ENCODE assay signal across 20 cellular contexts in the genomic region with DNA sequence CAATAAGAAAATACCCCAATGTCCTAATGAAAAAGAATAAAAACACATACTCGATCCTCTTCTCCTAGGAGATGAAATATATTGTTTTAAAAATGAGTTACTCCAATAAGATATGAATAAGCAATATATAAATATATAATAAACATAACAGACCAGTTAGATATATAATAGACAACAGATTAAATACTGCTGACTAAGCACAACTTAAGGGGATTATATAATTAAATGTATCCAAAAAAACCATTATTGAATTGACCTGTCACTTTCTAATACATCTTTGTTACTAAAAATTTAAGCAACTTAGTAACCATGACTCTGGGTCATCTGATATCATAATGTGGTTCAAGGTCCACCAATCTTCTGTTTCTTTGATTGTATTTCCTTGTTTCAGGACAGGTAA.
"Had no signal": no experiment of that assay in that cellular context is flagged by ENCODE, and none has a peak within 500 bp of the region (broad histone marks: within the 10 kb centered on the region; RNA-seq: fewer than 3 reads in every experiment).

No MANE protein-coding gene starts in this region.

- FAIRE-seq: HTR-8/SVneo, RCC 7860 had no signal

- DNase-seq: Kasumi-1, MM.1S, NCI-H1092 treated with DMSO at 0.1 percent for 48 hours, NCI-H1436, NCI-H187, NCI-H2029, NCI-H2081 treated with DMSO at 0.1 percent for 48 hours, NCI-H226, NCI-H446, NCI-H510A, NCI-H524 treated with DMSO at 0.1 percent for 48 hours, NCI-H774, Right ventricle myocardium superior, RPMI8226, SK-N-SH, SW 1271 had no signal

- H3K4me2 ChIP-seq: KMS-11, SK-N-SH had no signal

- H3K9me3 ChIP-seq: SK-N-SH had no signal

- H3K27ac ChIP-seq: HL-60, KMS-11 had no signal

- H3K9ac ChIP-seq: KMS-11, SK-N-SH had no signal
